Comparison of ENCODE assay signal across 8 cellular contexts in the genomic region with DNA sequence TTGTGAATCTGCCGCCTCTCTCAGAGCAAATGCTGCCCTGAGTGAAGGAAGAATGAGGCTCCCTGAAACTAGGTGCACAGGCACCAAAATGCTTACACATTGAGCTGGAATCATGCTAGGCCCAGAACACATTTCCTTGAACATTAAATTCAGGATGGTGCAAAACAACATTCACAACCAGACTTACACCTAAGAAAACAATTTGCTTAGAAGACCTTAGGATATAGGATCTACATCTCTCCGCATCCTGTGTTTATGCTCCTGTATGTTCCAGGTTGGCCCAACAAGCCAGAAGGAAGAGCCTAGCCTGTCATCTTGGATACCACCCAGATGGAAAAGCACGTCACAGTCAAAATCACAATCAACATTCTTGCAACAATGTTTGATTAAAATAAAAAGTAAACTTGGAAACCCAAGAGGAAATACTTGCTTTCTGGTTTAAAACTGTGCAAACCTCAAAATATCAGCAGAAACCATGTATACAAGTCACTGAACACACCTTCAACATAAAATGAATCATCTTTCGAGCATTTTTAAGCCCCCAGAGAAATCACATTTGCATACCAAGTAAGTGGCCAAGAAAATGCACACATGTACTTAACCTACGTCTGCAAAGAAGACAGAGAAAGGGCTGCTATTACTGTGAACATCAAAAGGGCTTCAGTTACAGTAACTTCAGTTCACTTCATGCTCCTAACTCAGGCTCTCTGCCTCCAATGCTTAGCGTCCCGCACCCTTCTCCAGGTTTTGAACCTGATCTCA. TPM values are rescaled to one million over a fixed set of nuclear protein-coding genes. Genes with fewer than 3 reads are reported as not detected.
A peak's percentile ranks its signal among the peaks of the same experiment; 100 is the strongest.
DNase-seq lines count a peak whose midpoint lies in the region; ATAC-seq, FAIRE-seq and TF ChIP-seq lines count a peak whose summit lies in the region.

No MANE protein-coding gene starts in this region.

- H3K9me3 Mint-ChIP-seq in central memory CD8-positive, alpha-beta T cell = no peaks in the 10 kb centered on the region
- H3K9me3 Mint-ChIP-seq in naive thymus-derived CD8-positive, alpha-beta T cell = no peaks in the 10 kb centered on the region

- DNase-seq in GM12891 (ENCODE audit: insufficient read length, low spot score) (no peak), M059J (ENCODE audit: low read depth) (peak; percentile 73), kidney glomerular epithelial cell (lab: John Stamatoyannopoulos, UW) (no peak), occipital lobe (lab: John Stamatoyannopoulos, UW) (no peak), MV-4-11 (lab: John Stamatoyannopoulos, UW) (no peak)
- no peak for DNase-seq in central memory CD8-positive, alpha-beta T cell (ENCODE audit: low spot score in 2 of 2)
- DNase-seq in naive thymus-derived CD8-positive, alpha-beta T cell = peak in 1 of 10 donors; percentile 32

- H3K27ac Mint-ChIP-seq in central memory CD8-positive, alpha-beta T cell (ENCODE audit: low read depth) = peak overlapping the region; percentile 54
- peak overlapping the region in 5 of 10 donors; percentile 15 to 96 (median 57) for H3K27ac Mint-ChIP-seq in naive thymus-derived CD8-positive, alpha-beta T cell

- peaks cover 59% of the 10 kb centered on the region for H3K4me1 Mint-ChIP-seq in central memory CD8-positive, alpha-beta T cell
- peaks cover 20 to 39% (median 28%) of the 10 kb centered on the region in 4 donors for H3K4me1 Mint-ChIP-seq in naive thymus-derived CD8-positive, alpha-beta T cell

- peaks cover 25% of the 10 kb centered on the region for H3K36me3 Mint-ChIP-seq in central memory CD8-positive, alpha-beta T cell (ENCODE audit: insufficient read depth)
- H3K36me3 Mint-ChIP-seq in naive thymus-derived CD8-positive, alpha-beta T cell = no peaks in the 10 kb centered on the region

- POLR2A ChIA-PET in naive thymus-derived CD8-positive, alpha-beta T cell (lab: Charles Lee) = no interaction called here

- ATAC-seq in GM21528 (IDR thresholded peaks at IDR 0.05; ENCODE audit: low FRiP score, unreplicated experiment) = peak; percentile 31
- no peak for ATAC-seq in central memory CD8-positive, alpha-beta T cell (replicated peaks; ENCODE audit: extremely low read depth, poor library complexity, severe bottlenecking)
- ATAC-seq in naive thymus-derived CD8-positive, alpha-beta T cell = no peak

- peak; percentile 78 for FAIRE-seq in GM12891 (lab: Jason Lieb, UNC)

- H3K27me3 Mint-ChIP-seq in central memory CD8-positive, alpha-beta T cell = no peaks in the 10 kb centered on the region
- peaks cover 12 to 41% (median 31%) of the 10 kb centered on the region in 5 donors for H3K27me3 Mint-ChIP-seq in naive thymus-derived CD8-positive, alpha-beta T cell

- TF ChIP-seq POLR2A in GM12891 (IDR thresholded peaks at IDR 0.05; ENCODE audit: low read depth, low read length) = peak; percentile 73

- peak overlapping the region; percentile 92 for H3K4me3 Mint-ChIP-seq in central memory CD8-positive, alpha-beta T cell
- peak overlapping the region; percentile 80 to 96 (median 92) for H3K4me3 Mint-ChIP-seq in naive thymus-derived CD8-positive, alpha-beta T cell

TF ChIP-seq in GM12891, 5 proteins besides CTCF, POLR2A, EP300 and RAD21:
- TF ChIP-seq TAF1 (IDR thresholded peaks at IDR 0.05; ENCODE audit: low read depth, low read length) (peak; percentile 4; the same call in 1 of the 2 replicates), POU2F2 (IDR thresholded peaks at IDR 0.05; ENCODE audit: low read depth, low read length) (peak; percentile 96), POLR2AphosphoS5 (IDR thresholded peaks at IDR 0.05; ENCODE audit: low read depth, low read length) (peak; percentile 56; the same call in 1 of the 2 replicates), PAX5 (IDR thresholded peaks at IDR 0.05; ENCODE audit: insufficient read depth, low read length, severe bottlenecking) (no peak), SPI1 (IDR thresholded peaks at IDR 0.05; ENCODE audit: low read depth, low read length) (no peak)

RNA-seq across cellular contexts. Expression of gene ENC1, which starts 1.6 kb away (rescaled TPM):
- polyA plus RNA-seq in GM12891 (2012; ENCODE audit: low read depth, missing spikeins) = 9.9 TPM
- 38.8 and 48.1 TPM in 2 replicates for total RNA-seq in M059J (2014; rRNA removed; shearing (Covaris generic))
- total RNA-seq in naive thymus-derived CD8-positive, alpha-beta T cell = under 1 TPM; 0.65 to 0.91 TPM
- 1 to 10 TPM in 1 of 3 donors, under 1 TPM in 1, not detected in 1; 0.05 to 6.4 TPM for polyA plus RNA-seq in naive thymus-derived CD8-positive, alpha-beta T cell
- total RNA-seq in occipital lobe = 1,378 TPM

RNA-seq across cellular contexts. Expression of gene HEXB, which starts 46.1 kb away (rescaled TPM):
- polyA plus RNA-seq in GM12891 (2012; ENCODE audit: low read depth, missing spikeins) = 38.1 TPM
- total RNA-seq in M059J (2014; rRNA removed; shearing (Covaris generic)) = 290 and 372 TPM in 2 replicates
- total RNA-seq in naive thymus-derived CD8-positive, alpha-beta T cell = 10 to 100 TPM; 48.9 to 51.0 TPM
- polyA plus RNA-seq in naive thymus-derived CD8-positive, alpha-beta T cell = 100 to 1,000 TPM in 1 of 3 donors, 10 to 100 TPM in 2; 64.5 to 120 (median 73.6) TPM
- 22.5 TPM for total RNA-seq in occipital lobe

Comparison
In these comparisons a context has a peak if more than half of its experiments do, and no peak if none do; other contexts are left out.
1. RNA of gene ENC1, which starts 1.6 kb away (total RNA-seq): 1,378 TPM in occipital lobe (single experiment); 38.8 to 48.1 TPM in M059J and 0.65 to 0.91 TPM in naive thymus-derived CD8-positive, alpha-beta T cell; every median in the first group is over 10 times any median in the second.